ENCODE assay signal across 19 cellular contexts in the genomic region with DNA sequence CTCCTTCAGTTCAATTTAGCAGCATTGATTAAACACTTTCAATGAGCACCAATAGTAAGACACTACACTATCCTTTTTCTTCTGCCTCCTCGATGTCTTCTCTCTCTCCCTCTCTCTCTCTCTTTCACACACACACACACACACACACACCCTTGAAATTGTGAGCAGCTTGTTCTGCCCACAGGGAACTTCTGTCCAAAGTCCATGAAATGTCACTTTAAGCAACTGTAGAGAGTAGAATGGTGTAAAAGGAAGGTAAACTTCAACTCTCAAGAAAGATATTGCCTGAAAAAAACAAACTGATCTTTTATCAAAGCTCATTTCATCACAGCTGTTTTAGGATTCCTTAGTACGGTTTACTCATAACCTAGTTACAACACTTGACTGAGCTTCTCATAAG.
DNase-seq lines count a peak whose midpoint lies in the region; ATAC-seq and TF ChIP-seq lines count a peak whose summit lies in the region.
"Had no signal": no experiment of that assay in that cellular context is flagged by ENCODE, and none has a peak within 500 bp of the region (broad histone marks: within the 10 kb centered on the region; RNA-seq: fewer than 3 reads in every experiment).

No MANE protein-coding gene starts in this region.

- peak overlapping the region; percentile 25 to 59 for H2BK12ac ChIP-seq in mesenchymal stem cell (ENCODE audit: low read length in 2 of 2)

- ATAC-seq in GM19043 (IDR thresholded peaks at IDR 0.05; ENCODE audit: low read depth, unreplicated experiment) (peak; percentile 5), HG03521 (IDR thresholded peaks at IDR 0.05; ENCODE audit: unreplicated experiment) (peak; percentile 15), HG02763 (IDR thresholded peaks at IDR 0.05; ENCODE audit: unreplicated experiment) (no peak), HG02571 (IDR thresholded peaks at IDR 0.05; ENCODE audit: unreplicated experiment) (no peak)
- ATAC-seq: SK-N-SH treated with all-trans-retinoic acid at 6 μM for 48 hours had no signal

- H3K4ac ChIP-seq in mesenchymal stem cell (ENCODE audit: low read depth in 1 of 2, low read length in 2 of 2), result no peak overlapping the region

- no peaks in the 10 kb centered on the region for H3K27me3 Mint-ChIP-seq in Caco-2 (ENCODE audit: insufficient read depth, unreplicated experiment)

- H3K27ac ChIP-seq in mesenchymal stem cell (ENCODE audit: low read length, poor library complexity, severe bottlenecking), result no peak overlapping the region
- H3K27ac ChIP-seq in WERI-Rb-1, result no peak overlapping the region

- peak overlapping the region in 1 of 2 experiments; percentile 6 for H3K18ac ChIP-seq in mesenchymal stem cell (ENCODE audit: low read depth in 1 of 2, low read length in 2 of 2)

- no peak overlapping the region for H3K4me2 ChIP-seq in mesenchymal stem cell (ENCODE audit: low read length, poor library complexity, severe bottlenecking)

- H3K4me3 Mint-ChIP-seq in Caco-2 (ENCODE audit: unreplicated experiment), result no peak overlapping the region
- H3K4me3 Mint-ChIP-seq: H9; T-helper 1 cell treated with Interleukin-12 subunit alpha and Interleukin-12 subunit beta and Interleukin-4 antibody, amounts not matched to agents 30 μg/mL and 1 μg/mL, for 36 hours had no signal

- DNase-seq in Caco-2 (no peak), mesenchymal stem cell (no peak), 8988T (no peak), WERI-Rb-1 (no peak)
- DNase-seq: COR-L47, DMS53, H9, NCI-H1417 treated with DMSO at 0.1 percent for 48 hours, NCI-H2029 treated with DMSO at 0.1 percent for 48 hours, NCI-H510A, Peyer's patch, Right ventricle myocardium superior had no signal

- H3K4me3 ChIP-seq in Caco-2 (ENCODE audit: low read depth, low read length), result no peak overlapping the region
- no peak overlapping the region for H3K4me3 ChIP-seq in mesenchymal stem cell (ENCODE audit: insufficient read depth in 1 of 2, low read depth in 1 of 2, low read length in 2 of 2)
- H3K4me3 ChIP-seq in WERI-Rb-1 (ENCODE audit: low read depth, low read length), result no peak overlapping the region
- H3K4me3 ChIP-seq: GM12878, Peyer's patch had no signal

- no peaks in the 10 kb centered on the region for H3K36me3 Mint-ChIP-seq in Caco-2 (ENCODE audit: insufficient read depth, unreplicated experiment)

- H3K27me3 ChIP-seq in Caco-2 (replicated peaks; ENCODE audit: control insufficient read depth, insufficient read depth, low read length) (no peaks in the 10 kb centered on the region), mesenchymal stem cell (ENCODE audit: control insufficient read depth in 1 of 2, insufficient read depth in 1 of 2, low read length in 2 of 2) (no peaks in the 10 kb centered on the region), WERI-Rb-1 (ENCODE audit: insufficient read depth, low read depth, severe bottlenecking) (no peaks in the 10 kb centered on the region)
- H3K27me3 ChIP-seq: Peyer's patch had no signal

- H3K23ac ChIP-seq in mesenchymal stem cell (ENCODE audit: low read length in 2 of 2), result no peak overlapping the region

- H3K14ac ChIP-seq in mesenchymal stem cell (ENCODE audit: low read length in 2 of 2), result no peak overlapping the region

- H2BK5ac ChIP-seq in mesenchymal stem cell (ENCODE audit: low read depth, low read length, poor library complexity, severe bottlenecking), result no peak overlapping the region

- H2BK120ac ChIP-seq in mesenchymal stem cell (ENCODE audit: low read depth, low read length), result peak overlapping the region; percentile 52

- H3K4me1 Mint-ChIP-seq in Caco-2 (ENCODE audit: low read depth, unreplicated experiment), result peaks cover 21% of the 10 kb centered on the region
- H3K4me1 Mint-ChIP-seq: H9 had no signal

- TF ChIP-seq CTCF in Caco-2 (IDR thresholded peaks at IDR 0.05; ENCODE audit: insufficient read depth in 1 of 2, low read depth in 1 of 2, low read length in 1 of 2, severe bottlenecking in 1 of 2, unreplicated experiment in 1 of 2) (no peak), WERI-Rb-1 (IDR thresholded peaks at IDR 0.05; ENCODE audit: low read depth, low read length) (no peak)

- H4K8ac ChIP-seq in mesenchymal stem cell (ENCODE audit: low read length), result no peak overlapping the region

- H3K9ac ChIP-seq in mesenchymal stem cell (ENCODE audit: low read length), result no peak overlapping the region

- H3K9me3 Mint-ChIP-seq in Caco-2 (ENCODE audit: unreplicated experiment), result peaks cover 14% of the 10 kb centered on the region
- H3K9me3 Mint-ChIP-seq: H9; T-helper 1 cell treated with Interleukin-12 subunit alpha and Interleukin-12 subunit beta and Interleukin-4 antibody, amounts not matched to agents 30 μg/mL and 1 μg/mL, for 36 hours had no signal

- H3K79me1 ChIP-seq in mesenchymal stem cell (replicated peaks; ENCODE audit: low read length, poor library complexity, severe bottlenecking), result no peaks in the 10 kb centered on the region

- H2BK15ac ChIP-seq in mesenchymal stem cell (ENCODE audit: low read depth, poor library complexity, severe bottlenecking), result no peak overlapping the region

- peak overlapping the region; percentile 22 for H4K91ac ChIP-seq in mesenchymal stem cell (ENCODE audit: low read length)

- WGBS in mesenchymal stem cell, result 97% methylated on average over 2 of the region's 2 CpGs

- POLR2A ChIA-PET in Caco-2 (lab: Charles Lee), result no interaction called here

- no peak overlapping the region for H2AK5ac ChIP-seq in mesenchymal stem cell (ENCODE audit: low read length, severe bottlenecking)

- no peak overlapping the region for H2AFZ ChIP-seq in mesenchymal stem cell (ENCODE audit: low read depth, low read length)

- intact Hi-C loops in Caco-2 (cut with micrococcal nuclease; ENCODE audit: unreplicated experiment), result no loop called here

- no peaks in the 10 kb centered on the region for H3K9me3 ChIP-seq in Caco-2
- H3K9me3 ChIP-seq in mesenchymal stem cell (ENCODE audit: control insufficient read depth, low read length), result no peaks in the 10 kb centered on the region
- no peaks in the 10 kb centered on the region for H3K9me3 ChIP-seq in WERI-Rb-1 (ENCODE audit: severe bottlenecking)
- H3K9me3 ChIP-seq: Peyer's patch had no signal

- peak overlapping the region; percentile 17 for H3K27ac Mint-ChIP-seq in Caco-2 (ENCODE audit: unreplicated experiment)
- H3K27ac Mint-ChIP-seq: H9 had no signal

- H3K4me1 ChIP-seq in Caco-2, result peaks cover 4% of the 10 kb centered on the region
- no peaks in the 10 kb centered on the region for H3K4me1 ChIP-seq in mesenchymal stem cell (ENCODE audit: control insufficient read depth, insufficient read depth, low read depth, low read length)

- CTCF ChIA-PET in Caco-2 (lab: Charles Lee), result interaction anchor here (0.6 kb wide), 1 partner anchor 1698 kb away, joined by 3 read pairs; no protein-coding TSS in a partner anchor

- BruUV-seq in Caco-2 (replicated peaks; lab: Mats Ljungman, UMichigan), result no TSS peak

- H3K36me3 ChIP-seq in Caco-2 (ENCODE audit: control insufficient read depth, insufficient read depth, low read length) (no peaks in the 10 kb centered on the region), mesenchymal stem cell (ENCODE audit: control insufficient read depth in 1 of 2, insufficient read depth in 2 of 2, low read depth in 1 of 2, low read length in 2 of 2) (no peaks in the 10 kb centered on the region), WERI-Rb-1 (no peaks in the 10 kb centered on the region)
- H3K36me3 ChIP-seq: Peyer's patch had no signal

Comparison
In these comparisons a context has a peak if more than half of its experiments do, and no peak if none do; other contexts are left out.
1. ATAC-seq: peak in GM19043 (single experiment) and HG03521 (single experiment); none in HG02763 (single experiment) and HG02571 (single experiment).